In the genomic region with DNA sequence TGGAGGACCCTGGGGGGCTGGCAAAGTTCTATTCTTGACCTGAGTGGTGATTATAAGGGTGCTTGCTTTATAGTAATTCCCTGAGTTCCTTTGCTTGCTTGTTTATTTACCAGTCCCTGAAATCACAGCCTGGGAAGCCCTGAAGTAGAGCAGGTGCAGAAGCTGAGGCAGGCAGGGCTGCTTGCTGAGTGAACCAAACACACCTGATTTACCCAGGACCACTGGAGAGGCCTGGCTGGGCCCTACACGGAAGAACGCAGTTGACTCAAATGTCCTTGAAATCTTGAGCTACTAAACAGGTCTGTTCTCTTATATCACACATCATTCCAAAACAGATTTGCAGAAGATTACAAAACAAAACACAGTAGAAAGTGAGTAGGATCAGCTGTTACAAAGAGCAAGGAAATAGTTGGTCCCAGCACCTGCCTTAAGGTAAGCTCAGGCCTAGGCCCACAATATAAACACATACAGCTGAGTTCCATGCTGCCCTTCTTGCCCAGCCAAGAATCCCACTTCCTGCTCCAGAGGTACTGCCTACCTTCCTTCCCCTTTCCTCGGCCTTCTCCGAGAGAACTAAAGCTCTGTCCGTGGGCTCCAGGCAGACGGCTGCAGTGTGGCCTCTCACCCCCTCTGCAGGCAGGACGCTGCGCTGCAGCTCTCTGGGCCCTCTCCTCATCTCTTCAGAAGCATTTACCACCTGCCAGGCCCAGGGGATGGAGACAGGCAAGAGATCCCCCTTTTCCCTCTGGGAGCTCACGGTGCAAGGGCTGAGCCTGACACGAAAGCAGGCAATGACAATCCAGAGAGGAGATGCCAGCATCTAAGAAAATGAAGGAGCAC, we compare ENCODE assay signal across 8 cellular contexts. TPM values are rescaled to one million over a fixed set of nuclear protein-coding genes. Genes with fewer than 3 reads are reported as not detected.
A peak's percentile ranks its signal among the peaks of the same experiment; 100 is the strongest.
DNase-seq lines count a peak whose midpoint lies in the region; ATAC-seq lines count a peak whose summit lies in the region.

No MANE protein-coding gene starts in this region.

- DNase-seq in A172 (ENCODE audit: low spot score) (peak; percentile 69), NCI-H345 (lab: John Stamatoyannopoulos, UW) (peak; percentile 95), cerebellar nuclear complex (lab: John Stamatoyannopoulos, UW) (peak; percentile 57 to 75), left kidney (ENCODE audit: low read depth, low spot score) (peak; percentile 88)
- DNase-seq in activated CD4-positive, alpha-beta T cell treated with anti-CD3 and anti-CD28 coated beads for 1 hour: peak; percentile 55
- peak; percentile 58 to 63 for DNase-seq in stimulated activated CD4-positive, alpha-beta T cell treated with anti-CD3 and anti-CD28 coated beads, Interleukin-4, amount 100 ng/mL, for 48 hours (ENCODE audit: low read depth in 2 of 2)

- peak; percentile 47 for ATAC-seq in GM18519 (IDR thresholded peaks at IDR 0.05; ENCODE audit: low FRiP score, unreplicated experiment)
- peak; percentile 90 for ATAC-seq in HG03108 (IDR thresholded peaks at IDR 0.05; ENCODE audit: unreplicated experiment)

RNA-seq across cellular contexts. Expression of a gene that starts 46.1 kb away (rescaled TPM):
- 0.47 TPM in 1 of 2 replicates, not detected in the other for total RNA-seq in A172 (2014; rRNA removed; shearing (Covaris generic))

Comparison
In these comparisons a context has a peak if more than half of its experiments do, and no peak if none do; other contexts are left out.
1. Peak in every context shown above with its lines: DNase-seq and ATAC-seq.